Comparison of ENCODE assay signal across 10 cellular contexts in genomic region chr3:197521277-197522182, GRCh38.
DNase-seq lines count a peak whose midpoint lies in the region; ATAC-seq lines count a peak whose summit lies in the region.
"Had no signal": no experiment of that assay in that cellular context is flagged by ENCODE, and none has a peak within 500 bp of the region (broad histone marks: within the 10 kb centered on the region; RNA-seq: fewer than 3 reads in every experiment).

No MANE protein-coding gene starts in this region.

- H3K4me3 Mint-ChIP-seq in T-helper 2 cell treated with Interferon-gamma antibody and Interleukin-4, amounts not matched to agents 5 μg/mL and 100 μg/mL, for 36 hours, result no peak overlapping the region
- no peak overlapping the region for H3K4me3 Mint-ChIP-seq in stimulated activated effector memory CD8-positive, alpha-beta T cell treated with anti-CD3 and anti-CD28 coated beads, Interleukin-12 subunit alpha, Interleukin-12 subunit beta, amount 100 ng/mL, for 72 hours
- H3K4me3 Mint-ChIP-seq: memory B cell had no signal

- H3K36me3 Mint-ChIP-seq in T-helper 2 cell treated with Interferon-gamma antibody and Interleukin-4, amounts not matched to agents 5 μg/mL and 100 μg/mL, for 36 hours (ENCODE audit: low read depth), result peaks cover 30% of the 10 kb centered on the region
- H3K36me3 Mint-ChIP-seq in stimulated activated effector memory CD8-positive, alpha-beta T cell treated with anti-CD3 and anti-CD28 coated beads, Interleukin-12 subunit alpha, Interleukin-12 subunit beta, amount 100 ng/mL, for 72 hours, result peaks cover 55% of the 10 kb centered on the region

- peak overlapping the region; percentile 62 for H3K27ac Mint-ChIP-seq in T-helper 2 cell treated with Interferon-gamma antibody and Interleukin-4, amounts not matched to agents 5 μg/mL and 100 μg/mL, for 36 hours
- peak overlapping the region; percentile 15 for H3K27ac Mint-ChIP-seq in stimulated activated effector memory CD8-positive, alpha-beta T cell treated with anti-CD3 and anti-CD28 coated beads, Interleukin-12 subunit alpha, Interleukin-12 subunit beta, amount 100 ng/mL, for 72 hours
- H3K27ac Mint-ChIP-seq: memory B cell had no signal

- ATAC-seq in stimulated activated effector memory CD8-positive, alpha-beta T cell treated with anti-CD3 and anti-CD28 coated beads, Interleukin-12 subunit alpha, Interleukin-12 subunit beta, amount 100 ng/mL, for 72 hours, result no peak

- no peaks in the 10 kb centered on the region for H3K27me3 Mint-ChIP-seq in T-helper 2 cell treated with Interferon-gamma antibody and Interleukin-4, amounts not matched to agents 5 μg/mL and 100 μg/mL, for 36 hours (ENCODE audit: low read depth)
- H3K27me3 Mint-ChIP-seq: memory B cell had no signal

- peaks cover 6% of the 10 kb centered on the region for H3K4me1 Mint-ChIP-seq in T-helper 2 cell treated with Interferon-gamma antibody and Interleukin-4, amounts not matched to agents 5 μg/mL and 100 μg/mL, for 36 hours (ENCODE audit: low read depth)
- H3K4me1 Mint-ChIP-seq in stimulated activated effector memory CD8-positive, alpha-beta T cell treated with anti-CD3 and anti-CD28 coated beads, Interleukin-12 subunit alpha, Interleukin-12 subunit beta, amount 100 ng/mL, for 72 hours, result peaks cover 24% of the 10 kb centered on the region

- no peak for DNase-seq in T-helper 2 cell treated with Interferon-gamma antibody and Interleukin-4, amounts not matched to agents 5 μg/mL and 100 μg/mL, for 36 hours (ENCODE audit: low spot score)
- DNase-seq in T-helper 2 cell (no peak), amniotic epithelial cell (ENCODE audit: low read depth) (peak; percentile 38), pons (ENCODE audit: low spot score) (no peak), GM19238 (ENCODE audit: insufficient read length, low spot score) (no peak)
- no peak for DNase-seq in stimulated activated effector memory CD8-positive, alpha-beta T cell treated with anti-CD3 and anti-CD28 coated beads, Interleukin-12 subunit alpha, Interleukin-12 subunit beta, amount 100 ng/mL, for 72 hours (ENCODE audit: low spot score in 2 of 2)
- DNase-seq in stimulated activated naive CD4-positive, alpha-beta T cell (lab: John Stamatoyannopoulos, UW), result no peak
- DNase-seq: NCI-H1048 had no signal

- peaks cover 4% of the 10 kb centered on the region for H3K9me3 Mint-ChIP-seq in T-helper 2 cell treated with Interferon-gamma antibody and Interleukin-4, amounts not matched to agents 5 μg/mL and 100 μg/mL, for 36 hours
- H3K9me3 Mint-ChIP-seq in stimulated activated effector memory CD8-positive, alpha-beta T cell treated with anti-CD3 and anti-CD28 coated beads, Interleukin-12 subunit alpha, Interleukin-12 subunit beta, amount 100 ng/mL, for 72 hours, result no peaks in the 10 kb centered on the region

- peak overlapping the region; percentile 40 for H3K27ac ChIP-seq in layer of hippocampus (ENCODE audit: low read depth, low read length)

- no peaks in the 10 kb centered on the region for H3K27me3 ChIP-seq in layer of hippocampus (ENCODE audit: control insufficient read depth, insufficient read depth, low read length)
